15 cellular contexts compared by ENCODE assay signal in the genomic region with DNA sequence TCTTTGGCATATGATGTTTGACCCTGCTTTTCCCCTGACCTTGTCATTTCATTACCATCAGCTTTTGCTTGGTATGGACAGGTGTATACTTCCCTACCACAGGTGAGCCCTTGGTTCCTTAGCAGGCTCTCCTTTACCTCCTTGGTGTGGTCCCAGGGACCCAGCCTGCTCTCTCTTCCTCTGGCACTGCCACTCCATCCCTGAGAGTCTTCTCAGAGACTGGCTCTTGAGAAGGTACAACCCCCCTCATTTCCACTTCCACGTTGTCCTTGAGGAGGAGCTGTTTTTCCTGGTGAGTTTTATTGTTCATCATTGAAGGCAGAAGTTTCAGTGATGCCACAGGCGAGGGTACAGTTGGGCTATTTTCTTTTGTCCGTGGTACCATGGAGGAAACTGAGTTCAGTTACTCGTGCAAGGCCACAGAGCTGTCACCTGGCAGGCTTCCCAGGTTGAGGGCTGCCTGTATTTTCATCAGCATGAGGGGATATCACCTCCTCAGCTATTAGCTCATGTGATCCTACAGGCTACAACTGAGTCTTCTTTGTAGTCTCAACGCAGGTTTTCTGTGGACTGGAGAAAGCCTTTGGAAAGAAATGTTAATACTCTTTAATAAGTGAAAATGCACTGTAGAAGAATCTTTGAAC. TPM values are rescaled to one million over a fixed set of nuclear protein-coding genes. Genes with fewer than 3 reads are reported as not detected.
A peak's percentile ranks its signal among the peaks of the same experiment; 100 is the strongest.
DNase-seq lines count a peak whose midpoint lies in the region; ATAC-seq, FAIRE-seq and TF ChIP-seq lines count a peak whose summit lies in the region.
"Had no signal": no experiment of that assay in that cellular context is flagged by ENCODE, and none has a peak within 500 bp of the region (broad histone marks: within the 10 kb centered on the region; RNA-seq: fewer than 3 reads in every experiment).

No MANE protein-coding gene starts in this region.

- FAIRE-seq in HTR-8/SVneo (lab: Jason Lieb, UNC) (peak; percentile 26), astrocyte (lab: Jason Lieb, UNC) (no peak)

- H3K9me3 Mint-ChIP-seq in activated CD8-positive, alpha-beta memory T cell treated with anti-CD3 and anti-CD28 coated beads, Interleukin-2, amount 10 ng/mL, durations not matched to agents 7 days and 5 days (ENCODE audit: low read depth) = no peaks in the 10 kb centered on the region
- no peaks in the 10 kb centered on the region for H3K9me3 Mint-ChIP-seq in astrocyte (ENCODE audit: unreplicated experiment)
- H3K9me3 Mint-ChIP-seq in activated naive CD4-positive, alpha-beta T cell treated with anti-CD3 and anti-CD28 coated beads for 36 hours = no peaks in the 10 kb centered on the region
- H3K9me3 Mint-ChIP-seq: CD8-positive, alpha-beta T cell had no signal

- DNase-seq in activated CD8-positive, alpha-beta memory T cell treated with anti-CD3 and anti-CD28 coated beads, Interleukin-2, amount 10 ng/mL, durations not matched to agents 7 days and 5 days = no peak
- DNase-seq in activated CD8-positive, alpha-beta memory T cell treated with anti-CD3 and anti-CD28 coated beads, Interleukin-2, amount 50 U/mL, for 48 hours = no peak
- no peak for DNase-seq in HTR-8/SVneo (ENCODE audit: insufficient read length, low spot score)
- no peak for DNase-seq in astrocyte (ENCODE audit: low read depth)
- DNase-seq in retinal pigment epithelial cell (ENCODE audit: low read depth) = peak; percentile 35
- no peak for DNase-seq in A673 (ENCODE audit: low spot score)
- no peak for DNase-seq in activated naive CD4-positive, alpha-beta T cell treated with anti-CD3 and anti-CD28 coated beads for 36 hours
- DNase-seq: ACHN; CD8-positive, alpha-beta T cell; H7; MM.1S; NCI-H2029; NK-92 treated with Interleukin-12 subunit alpha and Interleukin-12 subunit beta, amount 100 ng/mL, for 24 hours had no signal

- no peak overlapping the region for H3K4me3 ChIP-seq in astrocyte (ENCODE audit: insufficient read depth, low read depth, low read length)
- no peak overlapping the region for H3K4me3 ChIP-seq in retinal pigment epithelial cell (ENCODE audit: low read length)
- H3K4me3 ChIP-seq in A673 (ENCODE audit: low read depth, low read length, poor library complexity, severe bottlenecking) = no peak overlapping the region

- no TSS peak for BruUV-seq in A673 (replicated peaks; lab: Mats Ljungman, UMichigan)

- H3K27ac ChIP-seq in astrocyte (ENCODE audit: low read depth, low read length) (no peak overlapping the region), A673 (ENCODE audit: low read depth, low read length, poor library complexity, severe bottlenecking) (no peak overlapping the region)
- H3K27ac ChIP-seq: KMS-11 had no signal

- no peak overlapping the region for H2AFZ ChIP-seq in astrocyte (ENCODE audit: low read depth, low read length)

- intact Hi-C loops in A673 (cut with micrococcal nuclease; ENCODE audit: unreplicated experiment) = no loop called here
- intact Hi-C loops in activated naive CD4-positive, alpha-beta T cell treated with anti-CD3 and anti-CD28 coated beads for 36 hours (cut with micrococcal nuclease) = no loop called here

- peaks cover 46% of the 10 kb centered on the region for H4K20me1 ChIP-seq in astrocyte (ENCODE audit: insufficient read depth, low read length)

- H3K9me3 ChIP-seq in astrocyte (ENCODE audit: insufficient read depth, low read depth, low read length) (no peaks in the 10 kb centered on the region), A673 (ENCODE audit: low read depth, low read length, poor library complexity, severe bottlenecking) (no peaks in the 10 kb centered on the region)

- no peak overlapping the region for H3K4me2 ChIP-seq in astrocyte (ENCODE audit: low read length)
- H3K4me2 ChIP-seq: KMS-11 had no signal

- ATAC-seq in activated CD8-positive, alpha-beta memory T cell treated with anti-CD3 and anti-CD28 coated beads, Interleukin-2, amount 10 ng/mL, durations not matched to agents 7 days and 5 days = no peak
- ATAC-seq: CD8-positive, alpha-beta T cell had no signal

- H3K4me1 ChIP-seq in astrocyte (ENCODE audit: insufficient read depth, low read length) (no peaks in the 10 kb centered on the region), A673 (ENCODE audit: insufficient read depth, low read length, poor library complexity, severe bottlenecking) (no peaks in the 10 kb centered on the region)

- peak overlapping the region; percentile 34 for H3K27ac Mint-ChIP-seq in activated CD8-positive, alpha-beta memory T cell treated with anti-CD3 and anti-CD28 coated beads, Interleukin-2, amount 10 ng/mL, durations not matched to agents 7 days and 5 days
- no peak overlapping the region for H3K27ac Mint-ChIP-seq in astrocyte (ENCODE audit: unreplicated experiment)
- no peak overlapping the region for H3K27ac Mint-ChIP-seq in activated naive CD4-positive, alpha-beta T cell treated with anti-CD3 and anti-CD28 coated beads for 36 hours
- H3K27ac Mint-ChIP-seq: B cell; CD8-positive, alpha-beta T cell had no signal

- POLR2A ChIA-PET in A673 (lab: Charles Lee; ENCODE audit: low non-redundant PET) = no interaction called here

- H3K4me3 Mint-ChIP-seq in activated CD8-positive, alpha-beta memory T cell treated with anti-CD3 and anti-CD28 coated beads, Interleukin-2, amount 10 ng/mL, durations not matched to agents 7 days and 5 days = no peak overlapping the region
- peak overlapping the region; percentile 52 for H3K4me3 Mint-ChIP-seq in astrocyte (ENCODE audit: unreplicated experiment)
- H3K4me3 Mint-ChIP-seq in activated naive CD4-positive, alpha-beta T cell treated with anti-CD3 and anti-CD28 coated beads for 36 hours = no peak overlapping the region
- H3K4me3 Mint-ChIP-seq: B cell; CD8-positive, alpha-beta T cell had no signal

- H3K9ac ChIP-seq in astrocyte (ENCODE audit: low read length) = no peak overlapping the region
- H3K9ac ChIP-seq: KMS-11 had no signal

- H3K27me3 ChIP-seq in astrocyte (ENCODE audit: insufficient read depth, low read length) = no peaks in the 10 kb centered on the region
- no peaks in the 10 kb centered on the region for H3K27me3 ChIP-seq in A673 (replicated peaks; ENCODE audit: insufficient read depth, low read depth, low read length, poor library complexity)

- no peaks in the 10 kb centered on the region for H3K27me3 Mint-ChIP-seq in activated CD8-positive, alpha-beta memory T cell treated with anti-CD3 and anti-CD28 coated beads, Interleukin-2, amount 10 ng/mL, durations not matched to agents 7 days and 5 days
- H3K27me3 Mint-ChIP-seq in astrocyte (ENCODE audit: low read depth, unreplicated experiment) = no peaks in the 10 kb centered on the region
- no peaks in the 10 kb centered on the region for H3K27me3 Mint-ChIP-seq in activated naive CD4-positive, alpha-beta T cell treated with anti-CD3 and anti-CD28 coated beads for 36 hours (ENCODE audit: low read depth)
- H3K27me3 Mint-ChIP-seq: B cell had no signal

- H3K36me3 ChIP-seq in astrocyte (ENCODE audit: insufficient read depth, low read length) = no peaks in the 10 kb centered on the region
- no peaks in the 10 kb centered on the region for H3K36me3 ChIP-seq in A673 (ENCODE audit: insufficient read depth, low read length, poor library complexity, severe bottlenecking)

- peaks cover 10% of the 10 kb centered on the region for H3K36me3 Mint-ChIP-seq in activated CD8-positive, alpha-beta memory T cell treated with anti-CD3 and anti-CD28 coated beads, Interleukin-2, amount 10 ng/mL, durations not matched to agents 7 days and 5 days
- peaks cover 7% of the 10 kb centered on the region for H3K36me3 Mint-ChIP-seq in astrocyte (ENCODE audit: low read depth, unreplicated experiment)
- peaks cover 7% of the 10 kb centered on the region for H3K36me3 Mint-ChIP-seq in activated naive CD4-positive, alpha-beta T cell treated with anti-CD3 and anti-CD28 coated beads for 36 hours (ENCODE audit: low read depth)

- peaks cover 2% of the 10 kb centered on the region for H3K4me1 Mint-ChIP-seq in activated CD8-positive, alpha-beta memory T cell treated with anti-CD3 and anti-CD28 coated beads, Interleukin-2, amount 10 ng/mL, durations not matched to agents 7 days and 5 days
- H3K4me1 Mint-ChIP-seq in astrocyte (ENCODE audit: low read depth, unreplicated experiment) = peaks cover 8% of the 10 kb centered on the region
- peaks cover 5% of the 10 kb centered on the region for H3K4me1 Mint-ChIP-seq in activated naive CD4-positive, alpha-beta T cell treated with anti-CD3 and anti-CD28 coated beads for 36 hours (ENCODE audit: low read depth)

- H3K79me2 ChIP-seq in astrocyte (ENCODE audit: insufficient read depth, low read length) = no peaks in the 10 kb centered on the region

- CTCF ChIA-PET in activated CD8-positive, alpha-beta memory T cell treated with anti-CD3 and anti-CD28 coated beads, Interleukin-2, amount 10 ng/mL, durations not matched to agents 7 days and 5 days (lab: Charles Lee) = interaction anchor here (0.6 kb wide), 1 partner anchor 66 kb away, joined by 4 read pairs; no protein-coding TSS in a partner anchor
- CTCF ChIA-PET in A673 (lab: Charles Lee) = no interaction called here
- CTCF ChIA-PET in activated naive CD4-positive, alpha-beta T cell treated with anti-CD3 and anti-CD28 coated beads for 36 hours (lab: Charles Lee) = no interaction called here

- TF ChIP-seq CTCF in astrocyte (IDR thresholded peaks at IDR 0.05; ENCODE audit: insufficient read depth, low read depth, low read length) (no peak), retinal pigment epithelial cell (conservative IDR thresholded peaks at IDR 0.05; ENCODE audit: low read depth, low read length) (no peak), A673 (conservative IDR thresholded peaks at IDR 0.05; ENCODE audit: low read depth, low read length) (no peak)

RNA-seq across cellular contexts. Expression of a gene that starts 52.3 kb away (rescaled TPM):
- total RNA-seq in activated CD8-positive, alpha-beta memory T cell treated with anti-CD3 and anti-CD28 coated beads, Interleukin-2, amount 10 ng/mL, durations not matched to agents 7 days and 5 days = 100 to 1,000 TPM; 117 to 120 TPM
- total RNA-seq in astrocyte = 53.7 and 67.9 TPM in 2 replicates
- 108 and 111 TPM in 2 replicates for total RNA-seq in A673 (2021)
- total RNA-seq in activated naive CD4-positive, alpha-beta T cell treated with anti-CD3 and anti-CD28 coated beads for 36 hours = 10 to 100 TPM; 38.8 to 39.0 TPM
